1 cellular context compared by ENCODE assay signal in the genomic region with DNA sequence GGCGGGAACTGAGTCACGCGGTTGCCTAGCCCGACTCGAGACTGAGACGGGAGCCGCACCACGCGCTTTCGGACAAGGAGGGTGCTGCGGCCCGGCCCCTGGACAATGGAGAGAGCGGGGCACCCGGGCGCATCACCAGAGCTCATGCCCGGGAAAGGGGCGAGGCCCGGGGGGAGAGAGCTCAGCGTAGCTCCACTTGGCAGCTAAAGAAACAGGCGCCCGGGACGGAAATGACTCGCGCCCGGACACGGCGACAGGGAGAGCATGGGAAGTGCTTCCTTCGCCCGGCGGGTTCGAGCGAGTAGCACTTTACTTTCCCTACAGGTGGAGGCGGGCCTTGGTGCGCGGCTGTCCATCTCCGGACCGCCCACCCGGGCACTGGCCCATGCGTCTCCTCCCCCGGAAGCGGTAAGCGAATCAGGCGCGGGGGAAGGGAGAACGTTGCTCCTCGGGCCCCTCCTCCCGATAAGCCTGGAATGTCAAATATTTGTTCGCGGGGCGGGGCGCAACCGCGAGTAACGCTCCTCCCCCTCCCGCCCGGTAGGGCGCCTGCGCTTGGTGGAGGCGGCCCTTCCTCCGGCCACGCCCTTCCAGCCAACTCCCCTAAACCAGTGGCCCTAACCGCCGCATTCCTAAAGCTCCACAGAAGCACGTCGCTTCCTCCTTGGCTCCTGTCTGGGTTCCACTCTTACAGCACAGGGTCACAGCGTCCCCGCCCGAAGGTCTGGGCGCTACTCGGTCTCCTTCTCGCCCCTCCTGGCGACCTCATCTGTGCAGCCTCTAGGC.
A peak's percentile ranks its signal among the peaks of the same experiment; 100 is the strongest.
TF ChIP-seq lines count a peak whose summit lies in the region.

No MANE protein-coding gene starts in this region.

TF ChIP-seq in HEK293, 187 proteins besides CTCF, POLR2A, EP300 and RAD21 (continued from another document and continues in another):
- TF ChIP-seq, protein P1, sequence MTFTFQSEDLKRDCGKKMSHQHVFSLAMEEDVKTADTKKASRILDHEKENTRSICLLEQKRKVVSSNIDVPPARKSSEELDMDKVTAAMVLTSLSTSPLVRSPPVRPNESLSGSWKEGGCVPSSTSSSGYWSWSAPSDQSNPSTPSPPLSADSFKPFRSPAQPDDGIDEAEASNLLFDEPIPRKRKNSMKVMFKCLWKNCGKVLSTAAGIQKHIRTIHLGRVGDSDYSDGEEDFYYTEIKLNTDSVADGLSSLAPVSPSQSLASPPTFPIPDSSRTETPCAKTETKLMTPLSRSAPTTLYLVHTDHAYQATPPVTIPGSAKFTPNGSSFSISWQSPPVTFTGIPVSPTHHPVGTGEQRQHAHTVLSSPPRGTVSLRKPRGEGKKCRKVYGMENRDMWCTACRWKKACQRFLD (tag by site-specific recombination; IDR thresholded peaks at IDR 0.05), result no peak
- TF ChIP-seq WT1 (tag by site-specific recombination; IDR thresholded peaks at IDR 0.05), result 0 out of 2 replicates have a peak, but pooled peaks have one; percentile 51
- TF ChIP-seq BCL11B (tag by site-specific recombination; IDR thresholded peaks at IDR 0.05; ENCODE audit: low read depth), result peak; percentile 73; the same call in 1 of the 2 replicates
- no peak for TF ChIP-seq ZNF501 (tag by site-specific recombination; IDR thresholded peaks at IDR 0.05)
- no peak for TF ChIP-seq ZNF510 (tag by site-specific recombination; IDR thresholded peaks at IDR 0.05; ENCODE audit: insufficient replicate concordance)
- TF ChIP-seq OSR2 (tag by site-specific recombination; IDR thresholded peaks at IDR 0.05), result peak; percentile 94
- TF ChIP-seq ZEB2 (tag by site-specific recombination; IDR thresholded peaks at IDR 0.05), result peak; percentile 97
- 0 out of 2 replicates have a peak, but pooled peaks have one; percentile 26 for TF ChIP-seq ZNF561 (tag by site-specific recombination; IDR thresholded peaks at IDR 0.05; ENCODE audit: borderline replicate concordance)
- no peak for TF ChIP-seq ZNF157 (tag by site-specific recombination; IDR thresholded peaks at IDR 0.05)
- TF ChIP-seq, protein P2, sequence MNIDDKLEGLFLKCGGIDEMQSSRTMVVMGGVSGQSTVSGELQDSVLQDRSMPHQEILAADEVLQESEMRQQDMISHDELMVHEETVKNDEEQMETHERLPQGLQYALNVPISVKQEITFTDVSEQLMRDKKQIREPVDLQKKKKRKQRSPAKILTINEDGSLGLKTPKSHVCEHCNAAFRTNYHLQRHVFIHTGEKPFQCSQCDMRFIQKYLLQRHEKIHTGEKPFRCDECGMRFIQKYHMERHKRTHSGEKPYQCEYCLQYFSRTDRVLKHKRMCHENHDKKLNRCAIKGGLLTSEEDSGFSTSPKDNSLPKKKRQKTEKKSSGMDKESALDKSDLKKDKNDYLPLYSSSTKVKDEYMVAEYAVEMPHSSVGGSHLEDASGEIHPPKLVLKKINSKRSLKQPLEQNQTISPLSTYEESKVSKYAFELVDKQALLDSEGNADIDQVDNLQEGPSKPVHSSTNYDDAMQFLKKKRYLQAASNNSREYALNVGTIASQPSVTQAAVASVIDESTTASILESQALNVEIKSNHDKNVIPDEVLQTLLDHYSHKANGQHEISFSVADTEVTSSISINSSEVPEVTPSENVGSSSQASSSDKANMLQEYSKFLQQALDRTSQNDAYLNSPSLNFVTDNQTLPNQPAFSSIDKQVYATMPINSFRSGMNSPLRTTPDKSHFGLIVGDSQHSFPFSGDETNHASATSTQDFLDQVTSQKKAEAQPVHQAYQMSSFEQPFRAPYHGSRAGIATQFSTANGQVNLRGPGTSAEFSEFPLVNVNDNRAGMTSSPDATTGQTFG (tag by site-specific recombination; IDR thresholded peaks at IDR 0.05; ENCODE audit: borderline replicate concordance), result no peak
- no peak for TF ChIP-seq ZNF529 (tag by site-specific recombination; IDR thresholded peaks at IDR 0.05; ENCODE audit: insufficient replicate concordance)
- no peak for TF ChIP-seq ZBTB1 (tag by site-specific recombination; IDR thresholded peaks at IDR 0.05)
- TF ChIP-seq, protein P3, sequence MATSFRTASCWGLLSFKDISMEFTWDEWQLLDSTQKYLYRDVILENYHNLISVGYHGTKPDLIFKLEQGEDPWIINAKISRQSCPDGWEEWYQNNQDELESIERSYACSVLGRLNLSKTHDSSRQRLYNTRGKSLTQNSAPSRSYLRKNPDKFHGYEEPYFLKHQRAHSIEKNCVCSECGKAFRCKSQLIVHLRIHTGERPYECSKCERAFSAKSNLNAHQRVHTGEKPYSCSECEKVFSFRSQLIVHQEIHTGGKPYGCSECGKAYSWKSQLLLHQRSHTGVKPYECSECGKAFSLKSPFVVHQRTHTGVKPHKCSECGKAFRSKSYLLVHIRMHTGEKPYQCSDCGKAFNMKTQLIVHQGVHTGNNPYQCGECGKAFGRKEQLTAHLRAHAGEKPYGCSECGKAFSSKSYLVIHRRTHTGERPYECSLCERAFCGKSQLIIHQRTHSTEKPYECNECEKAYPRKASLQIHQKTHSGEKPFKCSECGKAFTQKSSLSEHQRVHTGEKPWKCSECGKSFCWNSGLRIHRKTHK (tag by site-specific recombination; IDR thresholded peaks at IDR 0.05), result no peak
- peak; percentile 80 for TF ChIP-seq ZNF629 (tag by site-specific recombination; IDR thresholded peaks at IDR 0.05)
- TF ChIP-seq, protein P4, sequence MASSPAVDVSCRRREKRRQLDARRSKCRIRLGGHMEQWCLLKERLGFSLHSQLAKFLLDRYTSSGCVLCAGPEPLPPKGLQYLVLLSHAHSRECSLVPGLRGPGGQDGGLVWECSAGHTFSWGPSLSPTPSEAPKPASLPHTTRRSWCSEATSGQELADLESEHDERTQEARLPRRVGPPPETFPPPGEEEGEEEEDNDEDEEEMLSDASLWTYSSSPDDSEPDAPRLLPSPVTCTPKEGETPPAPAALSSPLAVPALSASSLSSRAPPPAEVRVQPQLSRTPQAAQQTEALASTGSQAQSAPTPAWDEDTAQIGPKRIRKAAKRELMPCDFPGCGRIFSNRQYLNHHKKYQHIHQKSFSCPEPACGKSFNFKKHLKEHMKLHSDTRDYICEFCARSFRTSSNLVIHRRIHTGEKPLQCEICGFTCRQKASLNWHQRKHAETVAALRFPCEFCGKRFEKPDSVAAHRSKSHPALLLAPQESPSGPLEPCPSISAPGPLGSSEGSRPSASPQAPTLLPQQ (tag by site-specific recombination; IDR thresholded peaks at IDR 0.05), result peak; percentile 60
- no peak for TF ChIP-seq ZBTB7A (tag by site-specific recombination; IDR thresholded peaks at IDR 0.05; ENCODE audit: low read depth)
- no peak for TF ChIP-seq ZNF121 (tag by site-specific recombination; IDR thresholded peaks at IDR 0.05)
- no peak for TF ChIP-seq ZNF548 (tag by site-specific recombination; IDR thresholded peaks at IDR 0.05)
- peak; percentile 93 for TF ChIP-seq KLF16 (tag by site-specific recombination; IDR thresholded peaks at IDR 0.05)
- TF ChIP-seq ZNF324 (tag by site-specific recombination; IDR thresholded peaks at IDR 0.05), result peak; percentile 48
- TF ChIP-seq, protein P5, sequence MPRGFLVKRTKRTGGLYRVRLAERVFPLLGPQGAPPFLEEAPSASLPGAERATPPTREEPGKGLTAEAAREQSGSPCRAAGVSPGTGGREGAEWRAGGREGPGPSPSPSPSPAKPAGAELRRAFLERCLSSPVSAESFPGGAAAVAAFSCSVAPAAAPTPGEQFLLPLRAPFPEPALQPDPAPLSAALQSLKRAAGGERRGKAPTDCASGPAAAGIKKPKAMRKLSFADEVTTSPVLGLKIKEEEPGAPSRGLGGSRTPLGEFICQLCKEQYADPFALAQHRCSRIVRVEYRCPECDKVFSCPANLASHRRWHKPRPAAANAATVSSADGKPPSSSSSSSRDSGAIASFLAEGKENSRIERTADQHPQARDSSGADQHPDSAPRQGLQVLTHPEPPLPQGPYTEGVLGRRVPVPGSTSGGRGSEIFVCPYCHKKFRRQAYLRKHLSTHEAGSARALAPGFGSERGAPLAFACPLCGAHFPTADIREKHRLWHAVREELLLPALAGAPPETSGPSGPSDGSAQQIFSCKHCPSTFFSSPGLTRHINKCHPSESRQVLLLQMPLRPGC (tag by site-specific recombination; IDR thresholded peaks at IDR 0.05), result peak; percentile 93
- no peak for TF ChIP-seq ZFP3 (tag by site-specific recombination; IDR thresholded peaks at IDR 0.05; ENCODE audit: low read depth)
- TF ChIP-seq, protein P6, sequence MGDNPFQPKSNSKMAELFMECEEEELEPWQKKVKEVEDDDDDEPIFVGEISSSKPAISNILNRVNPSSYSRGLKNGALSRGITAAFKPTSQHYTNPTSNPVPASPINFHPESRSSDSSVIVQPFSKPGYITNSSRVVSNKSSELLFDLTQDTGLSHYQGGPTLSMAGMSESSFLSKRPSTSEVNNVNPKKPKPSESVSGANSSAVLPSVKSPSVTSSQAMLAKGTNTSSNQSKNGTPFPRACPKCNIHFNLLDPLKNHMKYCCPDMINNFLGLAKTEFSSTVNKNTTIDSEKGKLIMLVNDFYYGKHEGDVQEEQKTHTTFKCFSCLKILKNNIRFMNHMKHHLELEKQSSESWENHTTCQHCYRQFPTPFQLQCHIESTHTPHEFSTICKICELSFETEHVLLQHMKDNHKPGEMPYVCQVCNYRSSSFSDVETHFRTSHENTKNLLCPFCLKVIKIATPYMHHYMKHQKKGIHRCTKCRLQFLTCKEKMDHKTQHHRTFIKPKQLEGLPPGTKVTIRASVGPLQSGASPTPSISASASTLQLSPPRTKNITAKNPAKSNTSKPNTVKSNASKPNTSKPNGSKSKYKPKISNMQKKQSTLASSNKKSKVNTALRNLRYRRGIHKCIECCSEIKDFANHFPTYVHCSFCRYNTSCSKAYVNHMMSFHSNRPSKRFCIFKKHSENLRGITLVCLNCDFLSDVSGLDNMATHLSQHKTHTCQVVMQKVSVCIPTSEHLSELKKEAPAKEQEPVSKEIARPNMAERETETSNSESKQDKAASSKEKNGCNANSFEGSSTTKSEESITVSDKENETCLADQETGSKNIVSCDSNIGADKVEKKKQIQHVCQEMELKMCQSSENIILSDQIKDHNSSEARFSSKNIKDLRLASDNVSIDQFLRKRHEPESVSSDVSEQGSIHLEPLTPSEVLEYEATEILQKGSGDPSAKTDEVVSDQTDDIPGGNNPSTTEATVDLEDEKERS (tag by site-specific recombination; IDR thresholded peaks at IDR 0.05), result no peak
- TF ChIP-seq ZNF777 (tag by site-specific recombination; IDR thresholded peaks at IDR 0.05; ENCODE audit: borderline replicate concordance), result no peak
- TF ChIP-seq ZNF335 (tag by site-specific recombination; conservative IDR thresholded peaks at IDR 0.05), result peak; percentile 76
- TF ChIP-seq HOXA7 (CRISPR knock-in tag; IDR thresholded peaks at IDR 0.05; ENCODE audit: borderline replicate concordance), result no peak
- TF ChIP-seq GLIS2 (tag by site-specific recombination; IDR thresholded peaks at IDR 0.05), result no peak
- no peak for TF ChIP-seq ZNF24 (tag by site-specific recombination; IDR thresholded peaks at IDR 0.05)
- no peak for TF ChIP-seq ZNF138 (tag by site-specific recombination; IDR thresholded peaks at IDR 0.05; ENCODE audit: borderline replicate concordance)
- no peak for TF ChIP-seq ZNF16 (tag by site-specific recombination; IDR thresholded peaks at IDR 0.05; ENCODE audit: low read depth)
- no peak for TF ChIP-seq GLI2 (tag by site-specific recombination; IDR thresholded peaks at IDR 0.05; ENCODE audit: borderline replicate concordance, low read depth)
- peak; percentile 74 for TF ChIP-seq PRDM1 (tag by site-specific recombination; IDR thresholded peaks at IDR 0.05)
- TF ChIP-seq SETDB1 (IDR thresholded peaks at IDR 0.05; ENCODE audit: insufficient read length, low read length), result no peak
- TF ChIP-seq ZNF624 (tag by site-specific recombination; IDR thresholded peaks at IDR 0.05), result no peak
- no peak for TF ChIP-seq ZNF423 (tag by site-specific recombination; IDR thresholded peaks at IDR 0.05)
- TF ChIP-seq, protein P7, sequence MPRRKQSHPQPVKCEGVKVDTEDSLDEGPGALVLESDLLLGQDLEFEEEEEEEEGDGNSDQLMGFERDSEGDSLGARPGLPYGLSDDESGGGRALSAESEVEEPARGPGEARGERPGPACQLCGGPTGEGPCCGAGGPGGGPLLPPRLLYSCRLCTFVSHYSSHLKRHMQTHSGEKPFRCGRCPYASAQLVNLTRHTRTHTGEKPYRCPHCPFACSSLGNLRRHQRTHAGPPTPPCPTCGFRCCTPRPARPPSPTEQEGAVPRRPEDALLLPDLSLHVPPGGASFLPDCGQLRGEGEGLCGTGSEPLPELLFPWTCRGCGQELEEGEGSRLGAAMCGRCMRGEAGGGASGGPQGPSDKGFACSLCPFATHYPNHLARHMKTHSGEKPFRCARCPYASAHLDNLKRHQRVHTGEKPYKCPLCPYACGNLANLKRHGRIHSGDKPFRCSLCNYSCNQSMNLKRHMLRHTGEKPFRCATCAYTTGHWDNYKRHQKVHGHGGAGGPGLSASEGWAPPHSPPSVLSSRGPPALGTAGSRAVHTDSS (tag by site-specific recombination; IDR thresholded peaks at IDR 0.05), result no peak
- TF ChIP-seq, protein P8, sequence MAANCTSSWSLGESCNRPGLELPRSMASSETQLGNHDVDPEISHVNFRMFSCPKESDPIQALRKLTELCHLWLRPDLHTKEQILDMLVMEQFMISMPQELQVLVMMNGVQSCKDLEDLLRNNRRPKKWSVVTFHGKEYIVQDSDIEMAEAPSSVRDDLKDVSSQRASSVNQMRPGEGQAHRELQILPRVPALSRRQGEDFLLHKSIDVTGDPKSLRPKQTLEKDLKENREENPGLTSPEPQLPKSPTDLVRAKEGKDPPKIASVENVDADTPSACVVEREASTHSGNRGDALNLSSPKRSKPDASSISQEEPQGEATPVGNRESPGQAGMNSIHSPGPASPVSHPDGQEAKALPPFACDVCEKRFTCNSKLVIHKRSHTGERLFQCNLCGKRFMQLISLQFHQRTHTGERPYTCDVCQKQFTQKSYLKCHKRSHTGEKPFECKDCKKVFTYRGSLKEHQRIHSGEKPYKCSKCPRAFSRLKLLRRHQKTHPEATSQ (tag by site-specific recombination; IDR thresholded peaks at IDR 0.05), result no peak
- TF ChIP-seq MYNN (tag by site-specific recombination; IDR thresholded peaks at IDR 0.05; ENCODE audit: borderline replicate concordance), result no peak
- TF ChIP-seq GLIS1 (tag by site-specific recombination; IDR thresholded peaks at IDR 0.05), result 0 out of 2 replicates have a peak, but pooled peaks have one; percentile 7
- TF ChIP-seq TCF7L2 (IDR thresholded peaks at IDR 0.05; ENCODE audit: borderline replicate concordance, low read depth, low read length), result no peak
- no peak for TF ChIP-seq ZNF664 (tag by site-specific recombination; IDR thresholded peaks at IDR 0.05)
- TF ChIP-seq, protein P9, sequence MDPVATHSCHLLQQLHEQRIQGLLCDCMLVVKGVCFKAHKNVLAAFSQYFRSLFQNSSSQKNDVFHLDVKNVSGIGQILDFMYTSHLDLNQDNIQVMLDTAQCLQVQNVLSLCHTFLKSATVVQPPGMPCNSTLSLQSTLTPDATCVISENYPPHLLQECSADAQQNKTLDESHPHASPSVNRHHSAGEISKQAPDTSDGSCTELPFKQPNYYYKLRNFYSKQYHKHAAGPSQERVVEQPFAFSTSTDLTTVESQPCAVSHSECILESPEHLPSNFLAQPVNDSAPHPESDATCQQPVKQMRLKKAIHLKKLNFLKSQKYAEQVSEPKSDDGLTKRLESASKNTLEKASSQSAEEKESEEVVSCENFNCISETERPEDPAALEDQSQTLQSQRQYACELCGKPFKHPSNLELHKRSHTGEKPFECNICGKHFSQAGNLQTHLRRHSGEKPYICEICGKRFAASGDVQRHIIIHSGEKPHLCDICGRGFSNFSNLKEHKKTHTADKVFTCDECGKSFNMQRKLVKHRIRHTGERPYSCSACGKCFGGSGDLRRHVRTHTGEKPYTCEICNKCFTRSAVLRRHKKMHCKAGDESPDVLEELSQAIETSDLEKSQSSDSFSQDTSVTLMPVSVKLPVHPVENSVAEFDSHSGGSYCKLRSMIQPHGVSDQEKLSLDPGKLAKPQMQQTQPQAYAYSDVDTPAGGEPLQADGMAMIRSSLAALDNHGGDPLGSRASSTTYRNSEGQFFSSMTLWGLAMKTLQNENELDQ (tag by site-specific recombination; IDR thresholded peaks at IDR 0.05; ENCODE audit: low read depth), result no peak
- no peak for TF ChIP-seq ZNF473 (tag by site-specific recombination; IDR thresholded peaks at IDR 0.05)
- no peak for TF ChIP-seq ZNF670 (tag by site-specific recombination; IDR thresholded peaks at IDR 0.05; ENCODE audit: low read depth)
- no peak for TF ChIP-seq ZNF558 (tag by site-specific recombination; IDR thresholded peaks at IDR 0.05)
